In genomic region chr10:53298443-53298842, GRCh38 we compare ENCODE assay signal across 28 cellular contexts.
"Had no signal": no experiment of that assay in that cellular context is flagged by ENCODE, and none has a peak within 500 bp of the region (broad histone marks: within the 10 kb centered on the region; RNA-seq: fewer than 3 reads in every experiment).

No MANE protein-coding gene starts in this region.

- H3K27ac ChIP-seq: coronary artery, esophagus squamous epithelium, lower lobe of right lung, ovary, right lobe of liver, suprapubic skin, transverse colon, upper lobe of right lung, uterus had no signal

- H3K9me3 ChIP-seq: esophagus squamous epithelium, lower lobe of right lung, ovary, right lobe of liver, transverse colon, upper lobe of right lung, uterus had no signal

- H3K27me3 ChIP-seq: esophagus squamous epithelium, ovary, right lobe of liver, suprapubic skin, transverse colon, upper lobe of right lung, uterus had no signal

- H3K4me3 ChIP-seq: coronary artery, esophagus squamous epithelium, lower lobe of right lung, ovary, right lobe of liver, suprapubic skin, transverse colon, upper lobe of right lung, uterus had no signal

- DNase-seq: dermis blood vessel endothelial cell; effector memory CD4-positive, alpha-beta T cell; erythroblast; esophagus squamous epithelium; hypothalamus; immature natural killer cell; left ventricle myocardium superior; lower lobe of right lung; natural killer cell; occipital lobe; ovary; posterior cingulate gyrus; retina; right lobe of liver; small intestine; stimulated activated CD4-positive, alpha-beta T cell treated with anti-CD3 and anti-CD28 coated beads, Interleukin-15, amount 100 ng/mL, for 24 hours; stimulated activated CD4-positive, alpha-beta T cell treated with anti-CD3 and anti-CD28 coated beads, Interleukin-4, amount 100 ng/mL, for 1 hour; stimulated activated CD8-positive, alpha-beta memory T cell treated with anti-CD3 and anti-CD28 coated beads, Interleukin-4, amount 100 ng/mL, for 48 hours; stimulated activated naive CD4-positive, alpha-beta T cell; stimulated activated naive CD8-positive, alpha-beta T cell treated with anti-CD3 and anti-CD28 coated beads, Interleukin-15, amount 100 ng/mL, for 72 hours; transverse colon; upper lobe of right lung; uterus had no signal

- FAIRE-seq: endothelial cell of umbilical vein, frontal cortex, keratinocyte, small intestine had no signal

- ATAC-seq: left ventricle myocardium superior; lower lobe of right lung; natural killer cell; right lobe of liver; stimulated activated naive CD8-positive, alpha-beta T cell treated with anti-CD3 and anti-CD28 coated beads, Interleukin-15, amount 100 ng/mL, for 72 hours; upper lobe of right lung had no signal

- H3K4me1 ChIP-seq: esophagus squamous epithelium, lower lobe of right lung, right lobe of liver, suprapubic skin, transverse colon, upper lobe of right lung, uterus had no signal

- H3K36me3 ChIP-seq: esophagus squamous epithelium, lower lobe of right lung, ovary, right lobe of liver, suprapubic skin, transverse colon, upper lobe of right lung, uterus had no signal
